ENCODE assay signal across 16 cellular contexts in the genomic region with DNA sequence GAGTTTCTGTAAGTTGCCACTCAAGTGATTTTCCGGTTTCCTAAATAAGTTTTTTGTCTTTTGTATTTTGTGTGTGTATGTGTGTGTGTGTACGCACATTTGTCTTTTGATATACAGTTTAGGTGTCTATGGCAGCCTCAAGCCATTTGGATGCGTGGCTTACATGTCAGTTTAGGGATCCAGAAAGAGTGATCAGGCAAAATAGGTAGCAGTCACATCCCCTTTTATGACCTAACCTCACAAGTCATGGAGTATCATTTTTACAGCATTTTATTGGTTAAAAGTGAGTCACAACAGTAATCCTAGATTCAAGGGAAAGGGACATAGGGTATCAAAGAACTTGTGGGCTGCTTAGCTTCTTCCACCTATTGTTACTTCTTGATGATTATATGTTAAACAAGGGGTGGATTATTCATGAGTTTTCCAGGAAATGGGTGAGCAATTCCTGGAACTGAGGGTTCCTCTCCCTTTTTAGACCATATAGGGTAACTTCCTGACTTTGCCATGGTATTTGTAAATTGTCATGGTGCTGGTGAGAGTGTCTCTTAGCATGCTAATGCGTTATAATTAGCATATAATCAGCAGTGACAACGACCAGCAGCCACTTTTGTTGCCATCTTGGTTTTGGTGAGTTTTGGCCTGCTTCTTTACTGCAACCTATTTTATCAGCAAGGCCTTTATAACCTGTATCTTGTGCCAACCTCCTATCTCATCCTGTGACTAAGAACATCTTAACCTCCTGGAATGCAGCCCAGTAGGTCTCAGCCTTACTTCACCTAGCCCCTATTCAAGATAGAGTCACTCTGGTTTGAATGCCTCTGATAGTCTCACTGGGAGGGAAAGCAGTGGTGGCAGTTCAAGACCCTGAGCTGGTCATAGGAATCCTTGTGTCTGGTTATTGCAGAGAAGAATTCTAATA. TPM values are rescaled to one million over a fixed set of nuclear protein-coding genes. Genes with fewer than 3 reads are reported as not detected.
DNase-seq lines count a peak whose midpoint lies in the region; ATAC-seq, FAIRE-seq and TF ChIP-seq lines count a peak whose summit lies in the region.
"Had no signal": no experiment of that assay in that cellular context is flagged by ENCODE, and none has a peak within 500 bp of the region (broad histone marks: within the 10 kb centered on the region; RNA-seq: fewer than 3 reads in every experiment).

No MANE protein-coding gene starts in this region.

- intact Hi-C loops in activated CD4-positive, alpha-beta T cell treated with anti-CD3 and anti-CD28 coated beads for 36 hours (cut with DNase I, micrococcal nuclease), result no loop called here
- intact Hi-C loops in sigmoid colon (cut with DNase I) (no loop called here), A673 (cut with micrococcal nuclease; ENCODE audit: unreplicated experiment) (no loop called here)

- TF ChIP-seq CTCF in fibroblast of pulmonary artery (IDR thresholded peaks at IDR 0.05; ENCODE audit: low read length, missing control alignments) (no peak), sigmoid colon (IDR thresholded peaks at IDR 0.05) (no peak), A673 (conservative IDR thresholded peaks at IDR 0.05; ENCODE audit: low read depth, low read length) (no peak)

- CTCF ChIA-PET in activated CD4-positive, alpha-beta T cell treated with anti-CD3 and anti-CD28 coated beads for 36 hours (lab: Charles Lee), result no interaction called here
- CTCF ChIA-PET in A673 (lab: Charles Lee), result no interaction called here

- H3K4me3 Mint-ChIP-seq in activated CD4-positive, alpha-beta T cell treated with anti-CD3 and anti-CD28 coated beads for 36 hours, result no peak overlapping the region
- H3K4me3 Mint-ChIP-seq: H9 had no signal

- no peak overlapping the region for H3K27ac Mint-ChIP-seq in activated CD4-positive, alpha-beta T cell treated with anti-CD3 and anti-CD28 coated beads for 36 hours
- H3K27ac Mint-ChIP-seq: H9 had no signal

- BruUV-seq in A673 (replicated peaks; lab: Mats Ljungman, UMichigan), result no TSS peak

- H3K27ac ChIP-seq in small intestine (ENCODE audit: low read depth in 1 of 2, low read length in 1 of 2) (no peak overlapping the region), sigmoid colon (no peak overlapping the region), A673 (ENCODE audit: low read depth, low read length, poor library complexity, severe bottlenecking) (no peak overlapping the region)
- H3K27ac ChIP-seq: thoracic aorta had no signal

- POLR2A ChIA-PET in activated CD4-positive, alpha-beta T cell treated with anti-CD3 and anti-CD28 coated beads for 36 hours (lab: Charles Lee), result no interaction called here
- POLR2A ChIA-PET in A673 (lab: Charles Lee; ENCODE audit: low non-redundant PET), result no interaction called here

- WGBS in small intestine, 3 donors, result 62 to 83% (median 72%) methylated on average over 5 of the region's 5 CpGs
- 77 to 92% methylated on average over 5 of the region's 5 CpGs for WGBS in sigmoid colon, 2 donors

- H3K4me1 ChIP-seq in small intestine (ENCODE audit: control insufficient read depth in 2 of 2, insufficient read depth in 1 of 2, low read depth in 1 of 2, low read length in 1 of 2), result no peaks in the 10 kb centered on the region
- no peaks in the 10 kb centered on the region for H3K4me1 ChIP-seq in sigmoid colon
- H3K4me1 ChIP-seq in A673 (ENCODE audit: insufficient read depth, low read length, poor library complexity, severe bottlenecking), result no peaks in the 10 kb centered on the region

- no peaks in the 10 kb centered on the region for H3K27me3 ChIP-seq in small intestine (ENCODE audit: control insufficient read depth in 2 of 2, insufficient read depth in 2 of 2, low read length in 2 of 2)
- H3K27me3 ChIP-seq in sigmoid colon, result no peaks in the 10 kb centered on the region
- H3K27me3 ChIP-seq in A673 (replicated peaks; ENCODE audit: insufficient read depth, low read depth, low read length, poor library complexity), result no peaks in the 10 kb centered on the region

- TF ChIP-seq EP300 in sigmoid colon (IDR thresholded peaks at IDR 0.05), result no peak

- no peak for FAIRE-seq in small intestine (lab: Jason Lieb, UNC)

- H3K36me3 ChIP-seq in small intestine (ENCODE audit: control insufficient read depth in 2 of 2, insufficient read depth in 2 of 2, low read length in 2 of 2) (no peaks in the 10 kb centered on the region), sigmoid colon (no peaks in the 10 kb centered on the region), A673 (ENCODE audit: insufficient read depth, low read length, poor library complexity, severe bottlenecking) (no peaks in the 10 kb centered on the region)
- H3K36me3 ChIP-seq: thoracic aorta had no signal

- H3K9me3 Mint-ChIP-seq in activated CD4-positive, alpha-beta T cell treated with anti-CD3 and anti-CD28 coated beads for 36 hours (ENCODE audit: low read depth), result peaks cover 14% of the 10 kb centered on the region

- H3K4me1 Mint-ChIP-seq in activated CD4-positive, alpha-beta T cell treated with anti-CD3 and anti-CD28 coated beads for 36 hours, result peaks cover 2% of the 10 kb centered on the region

- peaks cover 6% of the 10 kb centered on the region for H3K27me3 Mint-ChIP-seq in activated CD4-positive, alpha-beta T cell treated with anti-CD3 and anti-CD28 coated beads for 36 hours

- H3K9me3 ChIP-seq in small intestine (ENCODE audit: control insufficient read depth, low read depth) (no peaks in the 10 kb centered on the region), sigmoid colon (no peaks in the 10 kb centered on the region), A673 (ENCODE audit: low read depth, low read length, poor library complexity, severe bottlenecking) (no peaks in the 10 kb centered on the region)
- H3K9me3 ChIP-seq: thoracic aorta had no signal

- ATAC-seq in activated CD4-positive, alpha-beta T cell treated with anti-CD3 and anti-CD28 coated beads for 36 hours, result peak; percentile 36
- ATAC-seq in GM18498 (IDR thresholded peaks at IDR 0.05; ENCODE audit: unreplicated experiment), result no peak

- H3K36me3 Mint-ChIP-seq in activated CD4-positive, alpha-beta T cell treated with anti-CD3 and anti-CD28 coated beads for 36 hours (ENCODE audit: low read depth), result no peaks in the 10 kb centered on the region

- DNase-seq in activated CD4-positive, alpha-beta T cell treated with anti-CD3 and anti-CD28 coated beads for 36 hours, result no peak
- DNase-seq in activated CD4-positive, alpha-beta T cell treated with anti-CD3 and anti-CD28 coated beads for 4 hours, result no peak
- peak; percentile 14 for DNase-seq in T1000 (lab: John Stamatoyannopoulos, UW)
- DNase-seq in fibroblast of pulmonary artery (ENCODE audit: low read depth), result peak; percentile 18
- peak; percentile 92 for DNase-seq in small intestine
- DNase-seq in sigmoid colon, result no peak
- no peak for DNase-seq in A673 (ENCODE audit: low spot score)
- DNase-seq: 8988T; activated naive CD4-positive, alpha-beta T cell treated with Interleukin-2 at 50 U/mL for 16 hours; central memory CD4-positive, alpha-beta T cell; H9; midbrain; MM.1S; T-helper 2 cell had no signal

- H3K4me3 ChIP-seq in fibroblast of pulmonary artery (replicated peaks; ENCODE audit: low read depth, low read length) (no peak overlapping the region), small intestine (ENCODE audit: low read depth in 1 of 2, low read length in 2 of 2) (no peak overlapping the region), sigmoid colon (no peak overlapping the region), A673 (ENCODE audit: low read depth, low read length, poor library complexity, severe bottlenecking) (no peak overlapping the region)
- H3K4me3 ChIP-seq: thoracic aorta had no signal

- no peak for TF ChIP-seq POLR2A in sigmoid colon (IDR thresholded peaks at IDR 0.05)

RNA-seq across cellular contexts. Expression of gene SOCS6, which starts 8.6 kb away (rescaled TPM):
- total RNA-seq in activated CD4-positive, alpha-beta T cell treated with anti-CD3 and anti-CD28 coated beads for 36 hours, result 1 to 10 TPM; 1.7 to 2.1 TPM
- polyA plus RNA-seq in small intestine (10 to 100 TPM; 10.3 to 15.4 (median 10.9) TPM), sigmoid colon (10 to 100 TPM; 11.4 to 21.7 (median 12.0) TPM)
- total RNA-seq in sigmoid colon (10 to 100 TPM; 16.6 to 23.9 (median 20.3) TPM), A673 (2021) (15.5 and 20.1 TPM in 2 replicates)

Comparison
In these comparisons a context has a peak if more than half of its experiments do, and no peak if none do; other contexts are left out.
1. DNase-seq: peak in T1000 (single experiment), fibroblast of pulmonary artery (single experiment) and small intestine (single experiment); none in activated CD4-positive, alpha-beta T cell treated with anti-CD3 and anti-CD28 coated beads for 36 hours (single experiment), activated CD4-positive, alpha-beta T cell treated with anti-CD3 and anti-CD28 coated beads for 4 hours (0 of 2), sigmoid colon (single experiment) and A673 (single experiment).